ENCODE assay signal across 1 cellular context in the genomic region with DNA sequence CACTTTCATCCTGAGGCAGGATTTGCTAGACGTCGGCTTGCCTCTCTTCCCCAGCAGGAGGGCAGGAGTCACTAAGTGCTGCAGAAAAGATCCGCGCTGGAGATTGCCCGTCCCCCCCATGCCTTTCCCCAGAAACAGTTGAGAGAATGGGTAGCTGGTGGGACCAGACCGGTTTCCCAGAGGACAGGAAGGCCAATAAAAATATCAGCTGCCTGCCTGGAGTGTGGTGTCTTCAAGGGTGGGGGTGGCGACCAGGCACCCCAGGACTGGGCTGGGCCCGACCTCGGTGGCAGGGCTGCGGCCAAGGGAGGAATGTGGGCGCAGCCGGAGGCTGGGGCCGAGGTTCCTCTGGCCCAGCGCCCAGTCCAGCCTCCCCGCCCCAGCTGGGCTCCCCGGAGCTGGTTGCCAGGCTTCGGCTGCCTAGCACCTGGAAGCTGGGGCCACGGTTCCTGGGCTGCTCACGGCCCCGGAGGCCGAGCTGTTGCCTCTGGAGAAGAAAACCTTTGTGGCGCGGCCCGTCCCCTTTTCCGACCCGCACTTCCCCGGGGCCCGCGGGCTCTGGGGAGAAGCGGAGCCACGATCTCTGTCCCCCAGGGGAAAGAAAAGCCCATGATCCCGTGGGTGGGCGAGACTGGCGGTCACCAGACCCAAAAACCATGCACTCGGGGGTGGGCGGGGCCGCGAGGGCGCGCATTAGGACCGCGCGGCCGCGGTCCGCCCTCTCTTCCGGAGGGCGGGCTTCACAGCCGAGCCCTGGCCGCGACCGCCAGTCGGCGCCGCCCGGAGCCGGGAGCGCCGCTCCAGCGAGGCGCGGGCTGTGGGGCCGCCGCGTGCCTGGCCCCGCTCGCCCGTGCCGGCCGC.
TF ChIP-seq lines count a peak whose summit lies in the region.

A gene with protein sequence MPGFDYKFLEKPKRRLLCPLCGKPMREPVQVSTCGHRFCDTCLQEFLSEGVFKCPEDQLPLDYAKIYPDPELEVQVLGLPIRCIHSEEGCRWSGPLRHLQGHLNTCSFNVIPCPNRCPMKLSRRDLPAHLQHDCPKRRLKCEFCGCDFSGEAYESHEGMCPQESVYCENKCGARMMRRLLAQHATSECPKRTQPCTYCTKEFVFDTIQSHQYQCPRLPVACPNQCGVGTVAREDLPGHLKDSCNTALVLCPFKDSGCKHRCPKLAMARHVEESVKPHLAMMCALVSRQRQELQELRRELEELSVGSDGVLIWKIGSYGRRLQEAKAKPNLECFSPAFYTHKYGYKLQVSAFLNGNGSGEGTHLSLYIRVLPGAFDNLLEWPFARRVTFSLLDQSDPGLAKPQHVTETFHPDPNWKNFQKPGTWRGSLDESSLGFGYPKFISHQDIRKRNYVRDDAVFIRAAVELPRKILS (plus strand): TSS at position 769 of the 861 bp plus-strand sequence. CDS start 102 bp downstream, outside the sequence.

TF ChIP-seq in K562, 482 proteins besides CTCF, POLR2A, EP300 and RAD21 (continued from another document and continues in another):
- TF ChIP-seq POLR2AphosphoS2 (IDR thresholded peaks at IDR 0.05; ENCODE audit: low read length) (peak; percentile 72; the same call in 1 of the 2 replicates), SMARCA5 (IDR thresholded peaks at IDR 0.05) (no peak), GTF2A2 (tag; IDR thresholded peaks at IDR 0.05) (peak; percentile 18; the same call in 1 of the 2 replicates), ZNF282 (CRISPR knock-in tag; IDR thresholded peaks at IDR 0.05) (no peak), ZNF354B (CRISPR knock-in tag; IDR thresholded peaks at IDR 0.05) (no peak), ZNF778 (CRISPR knock-in tag; IDR thresholded peaks at IDR 0.05) (no peak), MYNN (IDR thresholded peaks at IDR 0.05) (peak; percentile 93), MYNN (CRISPR knock-in tag; IDR thresholded peaks at IDR 0.05) (peak; percentile 82), NFIX (CRISPR knock-in tag; IDR thresholded peaks at IDR 0.05; ENCODE audit: low read depth) (no peak), ZNF143 (CRISPR knock-in tag; IDR thresholded peaks at IDR 0.05) (no peak), CCAR2 (IDR thresholded peaks at IDR 0.05; ENCODE audit: low read depth, low read length) (no peak), CREBBP (IDR thresholded peaks at IDR 0.05; ENCODE audit: low read depth, low read length) (no peak), CC2D1A (IDR thresholded peaks at IDR 0.05) (no peak), ELF1 (tag; IDR thresholded peaks at IDR 0.05) (peak; percentile 74; the same call in 1 of the 2 replicates), ZNF263 (CRISPR knock-in tag; IDR thresholded peaks at IDR 0.05; ENCODE audit: borderline replicate concordance) (0 out of 2 replicates have a peak, but pooled peaks have one; percentile 42), TBL1XR1 (IDR thresholded peaks at IDR 0.05; ENCODE audit: low read length in 2 of 2) (peak in 1 of 2 experiments; percentile 37; a peak in 1 of 4 replicates), SMARCC2 (IDR thresholded peaks at IDR 0.05; ENCODE audit: low read depth) (no peak), SRSF7 (optimal IDR thresholded peaks at IDR 0.05; ENCODE audit: low read depth, low read length) (no peak), ADNP (tag; IDR thresholded peaks at IDR 0.05) (no peak), HNRNPK (IDR thresholded peaks at IDR 0.05; ENCODE audit: low read depth, low read length, poor library complexity, severe bottlenecking) (no peak), SMAD4 (CRISPR knock-in tag; conservative IDR thresholded peaks at IDR 0.05) (peak; percentile 89), HNRNPL (IDR thresholded peaks at IDR 0.05; ENCODE audit: low read depth, low read length) (peak; percentile 81), FOXM1 (IDR thresholded peaks at IDR 0.05; ENCODE audit: low read depth) (peak; percentile 71), FOXM1 (CRISPR knock-in tag; IDR thresholded peaks at IDR 0.05; ENCODE audit: low read depth) (no peak), ZNF124 (CRISPR knock-in tag; IDR thresholded peaks at IDR 0.05) (no peak), ZNF24 (IDR thresholded peaks at IDR 0.05) (peak; percentile 70), FOXJ3 (CRISPR knock-in tag; IDR thresholded peaks at IDR 0.05) (no peak), YY1 (IDR thresholded peaks at IDR 0.05; ENCODE audit: borderline replicate concordance in 1 of 3, control insufficient read depth in 1 of 3, extremely low read depth in 1 of 3, insufficient read depth in 3 of 3, insufficient read length in 1 of 3, insufficient replicate concordance in 2 of 3, low read depth in 1 of 3, low read length in 2 of 3) (peak in 2 of 3 experiments; percentile 3 to 87), ZSCAN32 (CRISPR knock-in tag; IDR thresholded peaks at IDR 0.05) (no peak), POLR3G (IDR thresholded peaks at IDR 0.05; ENCODE audit: extremely low read depth, insufficient read length, insufficient replicate concordance) (no peak), SMAD3 (CRISPR knock-in tag; conservative IDR thresholded peaks at IDR 0.05) (no peak), SRSF3 (IDR thresholded peaks at IDR 0.05; ENCODE audit: insufficient read depth, low read length) (no peak), SMAD2 (IDR thresholded peaks at IDR 0.05; ENCODE audit: low read depth, low read length) (no peak), DNMT1 (IDR thresholded peaks at IDR 0.05) (no peak), ZBTB1 (CRISPR knock-in tag; IDR thresholded peaks at IDR 0.05; ENCODE audit: borderline replicate concordance, low read depth) (no peak), ZC3H8 (IDR thresholded peaks at IDR 0.05) (no peak), SREBF1 (IDR thresholded peaks at IDR 0.05; ENCODE audit: borderline replicate concordance, low read depth, low read length) (no peak; the same call in 1 of the 2 replicates), KLF10 (CRISPR knock-in tag; IDR thresholded peaks at IDR 0.05) (no peak), ZFP1 (CRISPR knock-in tag; IDR thresholded peaks at IDR 0.05) (no peak)
- TF ChIP-seq, protein P1, sequence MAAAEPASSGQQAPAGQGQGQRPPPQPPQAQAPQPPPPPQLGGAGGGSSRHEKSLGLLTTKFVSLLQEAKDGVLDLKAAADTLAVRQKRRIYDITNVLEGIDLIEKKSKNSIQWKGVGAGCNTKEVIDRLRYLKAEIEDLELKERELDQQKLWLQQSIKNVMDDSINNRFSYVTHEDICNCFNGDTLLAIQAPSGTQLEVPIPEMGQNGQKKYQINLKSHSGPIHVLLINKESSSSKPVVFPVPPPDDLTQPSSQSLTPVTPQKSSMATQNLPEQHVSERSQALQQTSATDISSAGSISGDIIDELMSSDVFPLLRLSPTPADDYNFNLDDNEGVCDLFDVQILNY (CRISPR knock-in tag; IDR thresholded peaks at IDR 0.05), result no peak; the same call in 1 of the 2 replicates
- TF ChIP-seq, protein P2, sequence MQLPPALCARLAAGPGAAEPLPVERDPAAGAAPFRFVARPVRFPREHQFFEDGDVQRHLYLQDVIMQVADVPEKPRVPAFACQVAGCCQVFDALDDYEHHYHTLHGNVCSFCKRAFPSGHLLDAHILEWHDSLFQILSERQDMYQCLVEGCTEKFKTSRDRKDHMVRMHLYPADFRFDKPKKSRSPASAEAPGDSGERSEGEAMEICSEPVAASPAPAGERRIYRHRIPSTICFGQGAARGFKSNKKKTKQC (CRISPR knock-in tag; IDR thresholded peaks at IDR 0.05), result no peak
- TF ChIP-seq, protein P3, sequence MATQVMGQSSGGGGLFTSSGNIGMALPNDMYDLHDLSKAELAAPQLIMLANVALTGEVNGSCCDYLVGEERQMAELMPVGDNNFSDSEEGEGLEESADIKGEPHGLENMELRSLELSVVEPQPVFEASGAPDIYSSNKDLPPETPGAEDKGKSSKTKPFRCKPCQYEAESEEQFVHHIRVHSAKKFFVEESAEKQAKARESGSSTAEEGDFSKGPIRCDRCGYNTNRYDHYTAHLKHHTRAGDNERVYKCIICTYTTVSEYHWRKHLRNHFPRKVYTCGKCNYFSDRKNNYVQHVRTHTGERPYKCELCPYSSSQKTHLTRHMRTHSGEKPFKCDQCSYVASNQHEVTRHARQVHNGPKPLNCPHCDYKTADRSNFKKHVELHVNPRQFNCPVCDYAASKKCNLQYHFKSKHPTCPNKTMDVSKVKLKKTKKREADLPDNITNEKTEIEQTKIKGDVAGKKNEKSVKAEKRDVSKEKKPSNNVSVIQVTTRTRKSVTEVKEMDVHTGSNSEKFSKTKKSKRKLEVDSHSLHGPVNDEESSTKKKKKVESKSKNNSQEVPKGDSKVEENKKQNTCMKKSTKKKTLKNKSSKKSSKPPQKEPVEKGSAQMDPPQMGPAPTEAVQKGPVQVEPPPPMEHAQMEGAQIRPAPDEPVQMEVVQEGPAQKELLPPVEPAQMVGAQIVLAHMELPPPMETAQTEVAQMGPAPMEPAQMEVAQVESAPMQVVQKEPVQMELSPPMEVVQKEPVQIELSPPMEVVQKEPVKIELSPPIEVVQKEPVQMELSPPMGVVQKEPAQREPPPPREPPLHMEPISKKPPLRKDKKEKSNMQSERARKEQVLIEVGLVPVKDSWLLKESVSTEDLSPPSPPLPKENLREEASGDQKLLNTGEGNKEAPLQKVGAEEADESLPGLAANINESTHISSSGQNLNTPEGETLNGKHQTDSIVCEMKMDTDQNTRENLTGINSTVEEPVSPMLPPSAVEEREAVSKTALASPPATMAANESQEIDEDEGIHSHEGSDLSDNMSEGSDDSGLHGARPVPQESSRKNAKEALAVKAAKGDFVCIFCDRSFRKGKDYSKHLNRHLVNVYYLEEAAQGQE (CRISPR knock-in tag; IDR thresholded peaks at IDR 0.05; ENCODE audit: low read depth), result peak; percentile 62; the same call in 1 of the 2 replicates
- TF ChIP-seq, protein P4, sequence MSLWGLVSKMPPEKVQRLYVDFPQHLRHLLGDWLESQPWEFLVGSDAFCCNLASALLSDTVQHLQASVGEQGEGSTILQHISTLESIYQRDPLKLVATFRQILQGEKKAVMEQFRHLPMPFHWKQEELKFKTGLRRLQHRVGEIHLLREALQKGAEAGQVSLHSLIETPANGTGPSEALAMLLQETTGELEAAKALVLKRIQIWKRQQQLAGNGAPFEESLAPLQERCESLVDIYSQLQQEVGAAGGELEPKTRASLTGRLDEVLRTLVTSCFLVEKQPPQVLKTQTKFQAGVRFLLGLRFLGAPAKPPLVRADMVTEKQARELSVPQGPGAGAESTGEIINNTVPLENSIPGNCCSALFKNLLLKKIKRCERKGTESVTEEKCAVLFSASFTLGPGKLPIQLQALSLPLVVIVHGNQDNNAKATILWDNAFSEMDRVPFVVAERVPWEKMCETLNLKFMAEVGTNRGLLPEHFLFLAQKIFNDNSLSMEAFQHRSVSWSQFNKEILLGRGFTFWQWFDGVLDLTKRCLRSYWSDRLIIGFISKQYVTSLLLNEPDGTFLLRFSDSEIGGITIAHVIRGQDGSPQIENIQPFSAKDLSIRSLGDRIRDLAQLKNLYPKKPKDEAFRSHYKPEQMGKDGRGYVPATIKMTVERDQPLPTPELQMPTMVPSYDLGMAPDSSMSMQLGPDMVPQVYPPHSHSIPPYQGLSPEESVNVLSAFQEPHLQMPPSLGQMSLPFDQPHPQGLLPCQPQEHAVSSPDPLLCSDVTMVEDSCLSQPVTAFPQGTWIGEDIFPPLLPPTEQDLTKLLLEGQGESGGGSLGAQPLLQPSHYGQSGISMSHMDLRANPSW (CRISPR knock-in tag; IDR thresholded peaks at IDR 0.05), result peak; percentile 92; the same call in 1 of the 2 replicates
- TF ChIP-seq, protein P5, sequence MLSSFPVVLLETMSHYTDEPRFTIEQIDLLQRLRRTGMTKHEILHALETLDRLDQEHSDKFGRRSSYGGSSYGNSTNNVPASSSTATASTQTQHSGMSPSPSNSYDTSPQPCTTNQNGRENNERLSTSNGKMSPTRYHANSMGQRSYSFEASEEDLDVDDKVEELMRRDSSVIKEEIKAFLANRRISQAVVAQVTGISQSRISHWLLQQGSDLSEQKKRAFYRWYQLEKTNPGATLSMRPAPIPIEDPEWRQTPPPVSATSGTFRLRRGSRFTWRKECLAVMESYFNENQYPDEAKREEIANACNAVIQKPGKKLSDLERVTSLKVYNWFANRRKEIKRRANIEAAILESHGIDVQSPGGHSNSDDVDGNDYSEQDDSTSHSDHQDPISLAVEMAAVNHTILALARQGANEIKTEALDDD (IDR thresholded peaks at IDR 0.05), result no peak
- TF ChIP-seq, protein P6, sequence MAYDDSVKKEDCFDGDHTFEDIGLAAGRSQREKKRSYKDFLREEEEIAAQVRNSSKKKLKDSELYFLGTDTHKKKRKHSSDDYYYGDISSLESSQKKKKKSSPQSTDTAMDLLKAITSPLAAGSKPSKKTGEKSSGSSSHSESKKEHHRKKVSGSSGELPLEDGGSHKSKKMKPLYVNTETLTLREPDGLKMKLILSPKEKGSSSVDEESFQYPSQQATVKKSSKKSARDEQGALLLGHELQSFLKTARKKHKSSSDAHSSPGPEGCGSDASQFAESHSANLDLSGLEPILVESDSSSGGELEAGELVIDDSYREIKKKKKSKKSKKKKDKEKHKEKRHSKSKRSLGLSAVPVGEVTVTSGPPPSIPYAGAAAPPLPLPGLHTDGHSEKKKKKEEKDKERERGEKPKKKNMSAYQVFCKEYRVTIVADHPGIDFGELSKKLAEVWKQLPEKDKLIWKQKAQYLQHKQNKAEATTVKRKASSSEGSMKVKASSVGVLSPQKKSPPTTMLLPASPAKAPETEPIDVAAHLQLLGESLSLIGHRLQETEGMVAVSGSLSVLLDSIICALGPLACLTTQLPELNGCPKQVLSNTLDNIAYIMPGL (CRISPR knock-in tag; IDR thresholded peaks at IDR 0.05), result peak; percentile 97
- TF ChIP-seq, protein P7, sequence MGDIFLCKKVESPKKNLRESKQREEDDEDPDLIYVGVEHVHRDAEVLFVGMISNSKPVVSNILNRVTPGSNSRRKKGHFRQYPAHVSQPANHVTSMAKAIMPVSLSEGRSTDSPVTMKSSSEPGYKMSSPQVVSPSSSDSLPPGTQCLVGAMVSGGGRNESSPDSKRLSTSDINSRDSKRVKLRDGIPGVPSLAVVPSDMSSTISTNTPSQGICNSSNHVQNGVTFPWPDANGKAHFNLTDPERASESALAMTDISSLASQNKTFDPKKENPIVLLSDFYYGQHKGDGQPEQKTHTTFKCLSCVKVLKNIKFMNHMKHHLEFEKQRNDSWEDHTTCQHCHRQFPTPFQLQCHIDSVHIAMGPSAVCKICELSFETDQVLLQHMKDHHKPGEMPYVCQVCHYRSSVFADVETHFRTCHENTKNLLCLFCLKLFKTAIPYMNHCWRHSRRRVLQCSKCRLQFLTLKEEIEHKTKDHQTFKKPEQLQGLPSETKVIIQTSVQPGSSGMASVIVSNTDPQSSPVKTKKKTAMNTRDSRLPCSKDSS (IDR thresholded peaks at IDR 0.05; ENCODE audit: low read depth, partially characterized antibody), result no peak
- TF ChIP-seq, protein P8, sequence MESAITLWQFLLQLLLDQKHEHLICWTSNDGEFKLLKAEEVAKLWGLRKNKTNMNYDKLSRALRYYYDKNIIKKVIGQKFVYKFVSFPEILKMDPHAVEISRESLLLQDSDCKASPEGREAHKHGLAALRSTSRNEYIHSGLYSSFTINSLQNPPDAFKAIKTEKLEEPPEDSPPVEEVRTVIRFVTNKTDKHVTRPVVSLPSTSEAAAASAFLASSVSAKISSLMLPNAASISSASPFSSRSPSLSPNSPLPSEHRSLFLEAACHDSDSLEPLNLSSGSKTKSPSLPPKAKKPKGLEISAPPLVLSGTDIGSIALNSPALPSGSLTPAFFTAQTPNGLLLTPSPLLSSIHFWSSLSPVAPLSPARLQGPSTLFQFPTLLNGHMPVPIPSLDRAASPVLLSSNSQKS (CRISPR knock-in tag; IDR thresholded peaks at IDR 0.05), result no peak
